Comparison of ENCODE assay signal across 2 cellular contexts in genomic region chr12:31759621-31760459, GRCh38.
TF ChIP-seq lines count a peak whose summit lies in the region.

No MANE protein-coding gene starts in this region.

TF ChIP-seq in GM23338, 12 proteins besides CTCF, POLR2A, EP300 and RAD21:
- no peak for TF ChIP-seq JUNB (IDR thresholded peaks at IDR 0.05; ENCODE audit: unreplicated experiment)
- no peak for TF ChIP-seq ZNF114 (CRISPR knock-in tag; IDR thresholded peaks at IDR 0.05)
- no peak for TF ChIP-seq ZNF331 (CRISPR knock-in tag; IDR thresholded peaks at IDR 0.05; ENCODE audit: low read depth)
- no peak for TF ChIP-seq CREB1 (CRISPR knock-in tag; IDR thresholded peaks at IDR 0.05; ENCODE audit: low read depth)
- no peak for TF ChIP-seq REST (IDR thresholded peaks at IDR 0.05; ENCODE audit: unreplicated experiment)
- TF ChIP-seq NANOG (IDR thresholded peaks at IDR 0.05; ENCODE audit: borderline replicate concordance) = no peak
- TF ChIP-seq, protein P1, sequence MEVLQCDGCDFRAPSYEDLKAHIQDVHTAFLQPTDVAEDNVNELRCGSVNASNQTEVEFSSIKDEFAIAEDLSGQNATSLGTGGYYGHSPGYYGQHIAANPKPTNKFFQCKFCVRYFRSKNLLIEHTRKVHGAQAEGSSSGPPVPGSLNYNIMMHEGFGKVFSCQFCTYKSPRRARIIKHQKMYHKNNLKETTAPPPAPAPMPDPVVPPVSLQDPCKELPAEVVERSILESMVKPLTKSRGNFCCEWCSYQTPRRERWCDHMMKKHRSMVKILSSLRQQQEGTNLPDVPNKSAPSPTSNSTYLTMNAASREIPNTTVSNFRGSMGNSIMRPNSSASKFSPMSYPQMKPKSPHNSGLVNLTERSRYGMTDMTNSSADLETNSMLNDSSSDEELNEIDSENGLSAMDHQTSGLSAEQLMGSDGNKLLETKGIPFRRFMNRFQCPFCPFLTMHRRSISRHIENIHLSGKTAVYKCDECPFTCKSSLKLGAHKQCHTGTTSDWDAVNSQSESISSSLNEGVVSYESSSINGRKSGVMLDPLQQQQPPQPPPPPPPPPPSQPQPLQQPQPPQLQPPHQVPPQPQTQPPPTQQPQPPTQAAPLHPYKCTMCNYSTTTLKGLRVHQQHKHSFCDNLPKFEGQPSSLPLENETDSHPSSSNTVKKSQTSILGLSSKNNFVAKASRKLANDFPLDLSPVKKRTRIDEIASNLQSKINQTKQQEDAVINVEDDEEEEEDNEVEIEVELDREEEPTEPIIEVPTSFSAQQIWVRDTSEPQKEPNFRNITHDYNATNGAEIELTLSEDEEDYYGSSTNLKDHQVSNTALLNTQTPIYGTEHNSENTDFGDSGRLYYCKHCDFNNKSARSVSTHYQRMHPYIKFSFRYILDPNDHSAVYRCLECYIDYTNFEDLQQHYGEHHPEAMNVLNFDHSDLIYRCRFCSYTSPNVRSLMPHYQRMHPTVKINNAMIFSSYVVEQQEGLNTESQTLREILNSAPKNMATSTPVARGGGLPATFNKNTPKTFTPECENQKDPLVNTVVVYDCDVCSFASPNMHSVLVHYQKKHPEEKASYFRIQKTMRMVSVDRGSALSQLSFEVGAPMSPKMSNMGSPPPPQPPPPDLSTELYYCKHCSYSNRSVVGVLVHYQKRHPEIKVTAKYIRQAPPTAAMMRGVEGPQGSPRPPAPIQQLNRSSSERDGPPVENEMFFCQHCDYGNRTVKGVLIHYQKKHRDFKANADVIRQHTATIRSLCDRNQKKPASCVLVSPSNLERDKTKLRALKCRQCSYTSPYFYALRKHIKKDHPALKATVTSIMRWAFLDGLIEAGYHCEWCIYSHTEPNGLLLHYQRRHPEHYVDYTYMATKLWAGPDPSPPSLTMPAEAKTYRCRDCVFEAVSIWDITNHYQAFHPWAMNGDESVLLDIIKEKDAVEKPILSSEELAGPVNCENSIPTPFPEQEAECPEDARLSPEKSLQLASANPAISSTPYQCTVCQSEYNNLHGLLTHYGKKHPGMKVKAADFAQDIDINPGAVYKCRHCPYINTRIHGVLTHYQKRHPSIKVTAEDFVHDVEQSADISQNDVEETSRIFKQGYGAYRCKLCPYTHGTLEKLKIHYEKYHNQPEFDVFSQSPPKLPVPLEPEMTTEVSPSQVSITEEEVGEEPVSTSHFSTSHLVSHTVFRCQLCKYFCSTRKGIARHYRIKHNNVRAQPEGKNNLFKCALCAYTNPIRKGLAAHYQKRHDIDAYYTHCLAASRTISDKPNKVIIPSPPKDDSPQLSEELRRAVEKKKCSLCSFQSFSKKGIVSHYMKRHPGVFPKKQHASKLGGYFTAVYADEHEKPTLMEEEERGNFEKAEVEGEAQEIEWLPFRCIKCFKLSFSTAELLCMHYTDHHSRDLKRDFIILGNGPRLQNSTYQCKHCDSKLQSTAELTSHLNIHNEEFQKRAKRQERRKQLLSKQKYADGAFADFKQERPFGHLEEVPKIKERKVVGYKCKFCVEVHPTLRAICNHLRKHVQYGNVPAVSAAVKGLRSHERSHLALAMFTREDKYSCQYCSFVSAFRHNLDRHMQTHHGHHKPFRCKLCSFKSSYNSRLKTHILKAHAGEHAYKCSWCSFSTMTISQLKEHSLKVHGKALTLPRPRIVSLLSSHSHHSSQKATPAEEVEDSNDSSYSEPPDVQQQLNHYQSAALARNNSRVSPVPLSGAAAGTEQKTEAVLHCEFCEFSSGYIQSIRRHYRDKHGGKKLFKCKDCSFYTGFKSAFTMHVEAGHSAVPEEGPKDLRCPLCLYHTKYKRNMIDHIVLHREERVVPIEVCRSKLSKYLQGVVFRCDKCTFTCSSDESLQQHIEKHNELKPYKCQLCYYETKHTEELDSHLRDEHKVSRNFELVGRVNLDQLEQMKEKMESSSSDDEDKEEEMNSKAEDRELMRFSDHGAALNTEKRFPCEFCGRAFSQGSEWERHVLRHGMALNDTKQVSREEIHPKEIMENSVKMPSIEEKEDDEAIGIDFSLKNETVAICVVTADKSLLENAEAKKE (CRISPR knock-in tag; IDR thresholded peaks at IDR 0.05) = no peak
- TF ChIP-seq ETS1 (IDR thresholded peaks at IDR 0.05) = no peak

TF ChIP-seq in GM12878, 131 proteins besides CTCF, POLR2A, EP300 and RAD21:
- TF ChIP-seq RUNX3 (IDR thresholded peaks at IDR 0.05; ENCODE audit: low read length) (peak; percentile 13; the same call in 1 of the 2 replicates), IKZF2 (IDR thresholded peaks at IDR 0.05) (peak in 1 of 2 experiments; percentile 29; a peak in 2 of 4 replicates), E2F8 (IDR thresholded peaks at IDR 0.05; ENCODE audit: low read depth, partially characterized antibody) (no peak), YY1 (IDR thresholded peaks at IDR 0.05; ENCODE audit: low read depth, low read length) (no peak)
